ENCODE assay signal across 8 cellular contexts in the genomic region with DNA sequence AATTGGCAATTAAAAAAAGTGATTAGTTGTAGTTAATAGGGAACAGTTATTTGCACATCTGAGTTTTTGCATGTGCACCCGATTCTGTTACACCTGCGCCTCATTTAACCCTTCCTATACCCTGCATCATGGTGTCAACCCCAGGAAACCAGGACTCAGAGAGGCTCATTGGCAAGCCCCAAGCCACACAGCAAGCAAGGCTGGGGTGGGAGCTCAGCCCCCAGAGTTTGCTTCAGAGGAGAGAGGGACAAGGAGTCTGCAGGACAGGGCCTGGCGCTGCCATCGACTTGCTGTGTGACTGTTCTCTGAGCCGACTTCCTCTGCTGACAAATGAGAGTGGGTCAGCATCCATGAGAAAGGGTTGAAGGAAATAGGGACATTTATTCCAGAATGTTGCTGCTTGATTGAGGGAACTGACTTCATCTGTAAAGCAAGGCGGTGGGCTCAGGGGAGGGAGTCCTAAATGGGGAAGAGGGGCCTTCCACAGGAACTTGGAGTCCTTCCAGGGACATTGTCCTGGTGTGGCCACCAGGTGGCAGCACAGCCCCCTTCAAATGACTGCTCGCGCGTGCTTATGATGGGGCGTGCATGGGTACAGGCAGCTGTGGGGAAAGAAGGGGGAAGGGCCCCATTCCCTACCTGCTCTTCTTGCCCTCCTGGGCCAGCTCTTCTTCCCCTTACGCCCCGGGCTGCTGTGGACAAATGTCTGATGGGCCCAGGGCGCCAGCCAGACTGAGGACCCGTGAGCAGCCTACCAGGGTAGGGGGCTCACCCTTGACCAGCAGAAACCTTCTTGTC. TPM values are rescaled to one million over a fixed set of nuclear protein-coding genes. Genes with fewer than 3 reads are reported as not detected.
DNase-seq lines count a peak whose midpoint lies in the region; ATAC-seq, FAIRE-seq and TF ChIP-seq lines count a peak whose summit lies in the region.

No MANE protein-coding gene starts in this region.

- H3K9me3 ChIP-seq in small intestine (ENCODE audit: control insufficient read depth, low read depth): no peaks in the 10 kb centered on the region

- H3K27me3 ChIP-seq in small intestine (ENCODE audit: control insufficient read depth in 2 of 2, insufficient read depth in 2 of 2, low read length in 2 of 2): no peaks in the 10 kb centered on the region

- 35 to 46% (median 39%) methylated on average over 10 to 14 of the region's 14 CpGs for WGBS in small intestine, 3 donors

- ATAC-seq in HG03280 (IDR thresholded peaks at IDR 0.05; ENCODE audit: unreplicated experiment) (no peak), GM21423 (IDR thresholded peaks at IDR 0.05; ENCODE audit: unreplicated experiment) (no peak)

- no peak for FAIRE-seq in small intestine (lab: Jason Lieb, UNC)

- TF ChIP-seq CTCF in GM12865 (IDR thresholded peaks at IDR 0.05; ENCODE audit: insufficient read depth, low read depth, low read length, missing control alignments): peak; percentile 94

- H3K4me3 ChIP-seq in GM12865 (ENCODE audit: low read depth, low read length) (no peak overlapping the region), small intestine (ENCODE audit: low read depth in 1 of 2, low read length in 2 of 2) (no peak overlapping the region)

- no peaks in the 10 kb centered on the region for H3K4me1 ChIP-seq in small intestine (ENCODE audit: control insufficient read depth in 2 of 2, insufficient read depth in 1 of 2, low read depth in 1 of 2, low read length in 1 of 2)

- DNase-seq in GM12865 (ENCODE audit: low read depth) (peak; percentile 79), NCI-H1694 (lab: John Stamatoyannopoulos, UW) (peak; percentile 75), T1000 (lab: John Stamatoyannopoulos, UW) (peak; percentile 41), anterior cingulate cortex (lab: John Stamatoyannopoulos, UW) (peak in 53 of 58 donors; percentile 5 to 76 (median 37)), hepatic stellate cell (ENCODE audit: low spot score) (peak; percentile 89), small intestine (peak; percentile 63)

- H3K36me3 ChIP-seq in small intestine (ENCODE audit: control insufficient read depth in 2 of 2, insufficient read depth in 2 of 2, low read length in 2 of 2): no peaks in the 10 kb centered on the region

- H3K27ac ChIP-seq in small intestine (ENCODE audit: low read depth in 1 of 2, low read length in 1 of 2): no peak overlapping the region

RNA-seq across cellular contexts. Expression of gene NT5M, which starts 51.6 kb away (rescaled TPM):
- 1 to 10 TPM in 1 of 3 donors, under 1 TPM in 1, not detected in 1; 0.54 to 1.6 TPM for polyA plus RNA-seq in small intestine

Comparison
In these comparisons a context has a peak if more than half of its experiments do, and no peak if none do; other contexts are left out.
1. DNase-seq: peak in every context shown above with its lines; median percentile 89 in hepatic stellate cell; 79 in GM12865; 75 in NCI-H1694; 63 in small intestine; 41 in T1000; 37 in anterior cingulate cortex.